1 cellular context compared by ENCODE assay signal in genomic region chr10:98236866-98237265, GRCh38.
TF ChIP-seq lines count a peak whose summit lies in the region.

No MANE protein-coding gene starts in this region.

TF ChIP-seq in K562, 482 proteins besides CTCF, POLR2A, EP300 and RAD21 (continued from another document and continues in another):
- TF ChIP-seq TSHZ1 (CRISPR knock-in tag; IDR thresholded peaks at IDR 0.05) (no peak), PKNOX1 (IDR thresholded peaks at IDR 0.05) (peak; percentile 41; the same call in 1 of the 2 replicates), ZNF121 (CRISPR knock-in tag; conservative IDR thresholded peaks at IDR 0.05) (no peak), POU5F1 (IDR thresholded peaks at IDR 0.05; ENCODE audit: borderline replicate concordance, low read depth, low read length, partially characterized antibody) (no peak), FOXJ3 (CRISPR knock-in tag; IDR thresholded peaks at IDR 0.05) (no peak), ZSCAN29 (IDR thresholded peaks at IDR 0.05) (no peak), HBP1 (CRISPR knock-in tag; IDR thresholded peaks at IDR 0.05) (no peak), FOXJ2 (tag; IDR thresholded peaks at IDR 0.05) (no peak), MTA2 (IDR thresholded peaks at IDR 0.05; ENCODE audit: low read depth) (peak; percentile 91), ZNF766 (CRISPR knock-in tag; conservative IDR thresholded peaks at IDR 0.05) (no peak), KDM2B (CRISPR knock-in tag; IDR thresholded peaks at IDR 0.05) (no peak), TEAD4 (IDR thresholded peaks at IDR 0.05; ENCODE audit: low read length) (peak; percentile 96), TEAD4 (CRISPR knock-in tag; IDR thresholded peaks at IDR 0.05; ENCODE audit: borderline replicate concordance) (no peak), ATF1 (CRISPR knock-in tag; IDR thresholded peaks at IDR 0.05) (no peak), ATF1 (tag; IDR thresholded peaks at IDR 0.05) (peak; percentile 32; the same call in 1 of the 2 replicates), EGR1 (conservative IDR thresholded peaks at IDR 0.05) (no peak), ZNF408 (CRISPR knock-in tag; IDR thresholded peaks at IDR 0.05; ENCODE audit: low read depth) (no peak), GABPB2 (CRISPR knock-in tag; conservative IDR thresholded peaks at IDR 0.05) (no peak), PTTG1 (tag; IDR thresholded peaks at IDR 0.05; ENCODE audit: low read depth) (no peak), MAFK (IDR thresholded peaks at IDR 0.05; ENCODE audit: low read length) (no peak), RBM17 (IDR thresholded peaks at IDR 0.05; ENCODE audit: borderline replicate concordance, low read depth, low read length) (no peak), PATZ1 (CRISPR knock-in tag; IDR thresholded peaks at IDR 0.05; ENCODE audit: borderline replicate concordance) (no peak), ATF7 (IDR thresholded peaks at IDR 0.05) (no peak; the same call in 1 of the 2 replicates), MAFG (tag; conservative IDR thresholded peaks at IDR 0.05) (no peak), ZNF407 (IDR thresholded peaks at IDR 0.05; ENCODE audit: low read depth) (no peak), ZNF644 (tag; IDR thresholded peaks at IDR 0.05; ENCODE audit: low read depth) (peak; percentile 76), TRIM25 (IDR thresholded peaks at IDR 0.05; ENCODE audit: borderline replicate concordance) (no peak), HMBOX1 (IDR thresholded peaks at IDR 0.05) (peak; percentile 81), ADNP (tag; IDR thresholded peaks at IDR 0.05) (0 out of 2 replicates have a peak, but pooled peaks have one; percentile 46), ZNF551 (CRISPR knock-in tag; IDR thresholded peaks at IDR 0.05) (no peak), SMAD4 (CRISPR knock-in tag; conservative IDR thresholded peaks at IDR 0.05) (0 out of 2 replicates have a peak, but pooled peaks have one; percentile 34), REST (CRISPR knock-in tag; IDR thresholded peaks at IDR 0.05; ENCODE audit: low read depth) (no peak), MCM3 (IDR thresholded peaks at IDR 0.05) (no peak), POLR3A (IDR thresholded peaks at IDR 0.05; ENCODE audit: borderline replicate concordance, extremely low read depth, insufficient read depth, insufficient read length) (no peak), RBFOX2 (IDR thresholded peaks at IDR 0.05; ENCODE audit: low read depth, low read length) (no peak), NCOA6 (IDR thresholded peaks at IDR 0.05) (no peak), PTRF (tag; IDR thresholded peaks at IDR 0.05) (no peak), RFX1 (IDR thresholded peaks at IDR 0.05) (no peak), RBM25 (IDR thresholded peaks at IDR 0.05; ENCODE audit: low read depth, low read length, severe bottlenecking) (no peak), XRCC5 (IDR thresholded peaks at IDR 0.05; ENCODE audit: low read depth, low read length) (no peak), ZNF77 (CRISPR knock-in tag; IDR thresholded peaks at IDR 0.05) (no peak)
